18 cellular contexts compared by ENCODE assay signal in genomic region chr7:42925630-42926029, GRCh38. TPM values are rescaled to one million over a fixed set of nuclear protein-coding genes. Genes with fewer than 3 reads are reported as not detected.
A peak's percentile ranks its signal among the peaks of the same experiment; 100 is the strongest.
DNase-seq lines count a peak whose midpoint lies in the region; ATAC-seq and TF ChIP-seq lines count a peak whose summit lies in the region.
"Had no signal": no experiment of that assay in that cellular context is flagged by ENCODE, and none has a peak within 500 bp of the region (broad histone marks: within the 10 kb centered on the region; RNA-seq: fewer than 3 reads in every experiment).

No MANE protein-coding gene starts in this region.

- DNase-seq in DND-41 (no peak), heart right ventricle (no peak), NCI-H526 (lab: John Stamatoyannopoulos, UW) (no peak)
- DNase-seq in activated CD8-positive, alpha-beta T cell treated with anti-CD3 and anti-CD28 coated beads, Interleukin-2, amount 10 ng/mL, durations not matched to agents 7 days and 5 days = no peak
- DNase-seq: activated CD4-positive, alpha-beta T cell treated with anti-CD3 and anti-CD28 coated beads, Interleukin-2, amount 50 U/mL, for 48 hours; COR-L47; GM23248; kidney glomerular epithelial cell; NCI-H1436; NCI-H524; small intestine; T-helper 2 cell had no signal

- WGBS in heart right ventricle, 2 donors = 86 to 97% methylated on average over 1 of the region's 1 CpG

- peaks cover 66% of the 10 kb centered on the region for H3K79me2 ChIP-seq in DND-41 (ENCODE audit: insufficient read depth, low read length)

- no peaks in the 10 kb centered on the region for H3K27me3 Mint-ChIP-seq in activated CD8-positive, alpha-beta T cell treated with anti-CD3 and anti-CD28 coated beads, Interleukin-2, amount 10 ng/mL, durations not matched to agents 7 days and 5 days (ENCODE audit: low read depth)
- H3K27me3 Mint-ChIP-seq: stimulated activated memory B cell treated with anti-CD40 and anti-IgM and Interleukin-4, amounts not matched to agents 10 μg/mL and 1 μg/mL and 100 μg/mL, for 72 hours had no signal

- TF ChIP-seq CTCF in DND-41 (IDR thresholded peaks at IDR 0.05; ENCODE audit: borderline replicate concordance, extremely low read depth, low read length, poor library complexity, severe bottlenecking) (no peak), heart right ventricle (IDR thresholded peaks at IDR 0.05) (no peak)

- H2AFZ ChIP-seq in DND-41 (ENCODE audit: low read depth, low read length) = no peak overlapping the region
- H2AFZ ChIP-seq: GM23248 had no signal

- no peak overlapping the region for H3K4me3 ChIP-seq in BLaER1 treated with 17β-estradiol and CSF1 and Interleukin-3, amounts not matched to agents 10 nM and 100 nM
- H3K4me3 ChIP-seq in DND-41 (ENCODE audit: low read depth in 1 of 2, low read length in 2 of 2) (no peak overlapping the region), heart right ventricle (no peak overlapping the region)
- H3K4me3 ChIP-seq: coronary artery, GM23248 had no signal

- H3K9me3 Mint-ChIP-seq in activated CD8-positive, alpha-beta T cell treated with anti-CD3 and anti-CD28 coated beads, Interleukin-2, amount 10 ng/mL, durations not matched to agents 7 days and 5 days (ENCODE audit: insufficient read depth) = no peaks in the 10 kb centered on the region
- H3K9me3 Mint-ChIP-seq: stimulated activated memory B cell treated with anti-CD40 and anti-IgM and Interleukin-4, amounts not matched to agents 10 μg/mL and 1 μg/mL and 100 μg/mL, for 72 hours had no signal

- H3K36me3 ChIP-seq in BLaER1 treated with 17β-estradiol and CSF1 and Interleukin-3, amounts not matched to agents 10 nM and 100 nM = peaks cover 66 to 94% (median 75%) of the 10 kb centered on the region in 11 experiments
- H3K36me3 ChIP-seq in DND-41 (ENCODE audit: insufficient read depth, low read length) = peaks cover 86% of the 10 kb centered on the region
- H3K36me3 ChIP-seq in heart right ventricle = peaks cover 0 to 74% (median 50%) of the 10 kb centered on the region in 9 donors

- peaks cover 54% of the 10 kb centered on the region for H3K4me1 Mint-ChIP-seq in activated CD8-positive, alpha-beta T cell treated with anti-CD3 and anti-CD28 coated beads, Interleukin-2, amount 10 ng/mL, durations not matched to agents 7 days and 5 days (ENCODE audit: low read depth)

- peaks cover 71% of the 10 kb centered on the region for H3K36me3 Mint-ChIP-seq in activated CD8-positive, alpha-beta T cell treated with anti-CD3 and anti-CD28 coated beads, Interleukin-2, amount 10 ng/mL, durations not matched to agents 7 days and 5 days (ENCODE audit: low read depth)

- peaks cover 35 to 67% (median 53%) of the 10 kb centered on the region in 10 experiments for H3K4me1 ChIP-seq in BLaER1 treated with 17β-estradiol and CSF1 and Interleukin-3, amounts not matched to agents 10 nM and 100 nM
- H3K4me1 ChIP-seq in DND-41 (ENCODE audit: insufficient read depth, low read length) (peaks cover 30% of the 10 kb centered on the region), heart right ventricle (peaks cover 0 to 44% (median 22%) of the 10 kb centered on the region in 9 donors)

- peak overlapping the region; percentile 9 for H3K27ac Mint-ChIP-seq in activated CD8-positive, alpha-beta T cell treated with anti-CD3 and anti-CD28 coated beads, Interleukin-2, amount 10 ng/mL, durations not matched to agents 7 days and 5 days
- H3K27ac Mint-ChIP-seq: stimulated activated memory B cell treated with anti-CD40 and anti-IgM and Interleukin-4, amounts not matched to agents 10 μg/mL and 1 μg/mL and 100 μg/mL, for 72 hours had no signal

- H3K4me3 Mint-ChIP-seq in activated CD8-positive, alpha-beta T cell treated with anti-CD3 and anti-CD28 coated beads, Interleukin-2, amount 10 ng/mL, durations not matched to agents 7 days and 5 days = no peak overlapping the region
- H3K4me3 Mint-ChIP-seq: stimulated activated memory B cell treated with anti-CD40 and anti-IgM and Interleukin-4, amounts not matched to agents 10 μg/mL and 1 μg/mL and 100 μg/mL, for 72 hours had no signal

- CTCF ChIA-PET in activated CD8-positive, alpha-beta T cell treated with anti-CD3 and anti-CD28 coated beads, Interleukin-2, amount 10 ng/mL, durations not matched to agents 7 days and 5 days (lab: Charles Lee) = interaction anchor here (1.3 to 8.2 kb wide), 3 partner anchors 12 to 912 kb away, joined by 3 to 68 read pairs (median 9); no protein-coding TSS in a partner anchor

- ATAC-seq in DND-41 (ENCODE audit: insufficient read depth, low read depth) (no peak), esophagus mucosa (peak; percentile 28), heart right ventricle (no peak), GM18520 (IDR thresholded peaks at IDR 0.05; ENCODE audit: unreplicated experiment) (no peak)
- no peak for ATAC-seq in activated CD8-positive, alpha-beta T cell treated with anti-CD3 and anti-CD28 coated beads, Interleukin-2, amount 10 ng/mL, durations not matched to agents 7 days and 5 days
- ATAC-seq: stimulated activated memory B cell treated with anti-CD40 and anti-IgM and Interleukin-4, amounts not matched to agents 10 μg/mL and 1 μg/mL and 100 μg/mL, for 72 hours had no signal

- intact Hi-C loops in heart right ventricle (cut with DNase I) = no loop called here

- H3K4me2 ChIP-seq in BLaER1 treated with 17β-estradiol and CSF1 and Interleukin-3, amounts not matched to agents 10 nM and 100 nM = peak overlapping the region in 6 of 11 experiments; percentile 24 to 59 (median 49); a peak in 11 of 22 replicates
- peak overlapping the region; percentile 31; the same call in 1 of the 2 replicates for H3K4me2 ChIP-seq in DND-41 (ENCODE audit: insufficient read depth, low read length)

- H3K27me3 ChIP-seq in BLaER1 treated with 17β-estradiol and CSF1 and Interleukin-3, amounts not matched to agents 10 nM and 100 nM = no peaks in the 10 kb centered on the region
- H3K27me3 ChIP-seq in DND-41 (ENCODE audit: insufficient read depth, low read length, poor library complexity) = no peaks in the 10 kb centered on the region
- no peaks in the 10 kb centered on the region for H3K27me3 ChIP-seq in heart right ventricle

- peak overlapping the region in 9 of 11 experiments; percentile 11 to 64 (median 39); a peak in 12 of 22 replicates for H3K27ac ChIP-seq in BLaER1 treated with 17β-estradiol and CSF1 and Interleukin-3, amounts not matched to agents 10 nM and 100 nM
- no peak overlapping the region for H3K27ac ChIP-seq in DND-41 (ENCODE audit: low read length)
- H3K27ac ChIP-seq in heart right ventricle = no peak overlapping the region
- H3K27ac ChIP-seq: coronary artery, GM23248, VCaP had no signal

- POLR2A ChIA-PET in activated CD8-positive, alpha-beta T cell treated with anti-CD3 and anti-CD28 coated beads, Interleukin-2, amount 10 ng/mL, durations not matched to agents 7 days and 5 days (lab: Charles Lee) = no interaction called here

- H3K9me3 ChIP-seq in BLaER1 treated with 17β-estradiol and CSF1 and Interleukin-3, amounts not matched to agents 10 nM and 100 nM (replicated peaks in 1 of 11) = no peaks in the 10 kb centered on the region
- H3K9me3 ChIP-seq in DND-41 (ENCODE audit: insufficient read depth, low read length, severe bottlenecking) = no peaks in the 10 kb centered on the region
- H3K9me3 ChIP-seq in heart right ventricle = no peaks in the 10 kb centered on the region

- H4K20me1 ChIP-seq in BLaER1 treated with 17β-estradiol and CSF1 and Interleukin-3, amounts not matched to agents 10 nM and 100 nM = peaks cover 34 to 80% (median 64%) of the 10 kb centered on the region in 11 experiments; a peak in 20 of 22 replicates
- H4K20me1 ChIP-seq in DND-41 (ENCODE audit: insufficient read depth, low read length) = peaks cover 47% of the 10 kb centered on the region; the same call in 1 of the 2 replicates

- H3K9ac ChIP-seq in BLaER1 treated with 17β-estradiol and CSF1 and Interleukin-3, amounts not matched to agents 10 nM and 100 nM = peak overlapping the region in 5 of 11 experiments; percentile 1 to 14 (median 9); a peak in 1 of 22 replicates
- no peak overlapping the region for H3K9ac ChIP-seq in DND-41 (ENCODE audit: low read depth, low read length)
- H3K9ac ChIP-seq: GM23248 had no signal

RNA-seq across cellular contexts. Expression of gene PSMA2, which starts 6.3 kb away (rescaled TPM):
- 100 to 1,000 TPM; 131 to 154 TPM for total RNA-seq in activated CD8-positive, alpha-beta T cell treated with anti-CD3 and anti-CD28 coated beads, Interleukin-2, amount 10 ng/mL, durations not matched to agents 7 days and 5 days
- total RNA-seq in esophagus mucosa = 74.4 TPM
- total RNA-seq in heart right ventricle = 100 to 1,000 TPM in 1 of 10 donors, 10 to 100 TPM in 9; 66.3 to 103 (median 77.1) TPM
- 100 to 1,000 TPM in 1 of 2 donors, 10 to 100 TPM in 1; 32.4 to 154 TPM for polyA plus RNA-seq in heart right ventricle

RNA-seq across cellular contexts. Expression of gene MRPL32, which starts 6.5 kb away (rescaled TPM):
- total RNA-seq in activated CD8-positive, alpha-beta T cell treated with anti-CD3 and anti-CD28 coated beads, Interleukin-2, amount 10 ng/mL, durations not matched to agents 7 days and 5 days = 10 to 100 TPM; 38.7 to 41.6 TPM
- total RNA-seq in esophagus mucosa (41.2 TPM), heart right ventricle (10 to 100 TPM; 45.7 to 78.0 (median 57.0) TPM)
- polyA plus RNA-seq in heart right ventricle = 10 to 100 TPM; 81.6 to 99.2 TPM

RNA-seq across cellular contexts. Expression of gene C7orf25, which starts 13.8 kb away (rescaled TPM):
- total RNA-seq in activated CD8-positive, alpha-beta T cell treated with anti-CD3 and anti-CD28 coated beads, Interleukin-2, amount 10 ng/mL, durations not matched to agents 7 days and 5 days = 1 to 10 TPM; 6.0 to 7.2 TPM
- total RNA-seq in esophagus mucosa (3.8 TPM), heart right ventricle (1 to 10 TPM; 1.4 to 4.6 (median 3.3) TPM)
- 10 to 100 TPM in 1 of 2 donors, 1 to 10 TPM in 1; 2.9 to 10.3 TPM for polyA plus RNA-seq in heart right ventricle

Comparison
In these comparisons a context has a peak if more than half of its experiments do, and no peak if none do; other contexts are left out.
1. H3K27ac ChIP-seq: peak in BLaER1 treated with 17β-estradiol and CSF1 and Interleukin-3, amounts not matched to agents 10 nM and 100 nM (9 of 11); none in DND-41 (single experiment) and heart right ventricle (0 of 10).